ENCODE assay signal across 8 cellular contexts in genomic region chr4:142567199-142567598, GRCh38.
DNase-seq lines count a peak whose midpoint lies in the region; ATAC-seq and TF ChIP-seq lines count a peak whose summit lies in the region.

No MANE protein-coding gene starts in this region.

- H3K9me3 ChIP-seq in HCT116 (ENCODE audit: control insufficient read depth in 1 of 2, insufficient read depth in 1 of 2, low read depth in 1 of 2, low read length in 2 of 2), result no peaks in the 10 kb centered on the region
- H3K9me3 ChIP-seq in sigmoid colon, result no peaks in the 10 kb centered on the region
- H3K9me3 ChIP-seq in MM.1S (replicated peaks; ENCODE audit: insufficient read depth, low read length), result no peaks in the 10 kb centered on the region

- H3K27me3 ChIP-seq in HCT116 (ENCODE audit: insufficient read depth, low read length) (no peaks in the 10 kb centered on the region), sigmoid colon (no peaks in the 10 kb centered on the region), MM.1S (replicated peaks; ENCODE audit: insufficient read depth, low read length) (no peaks in the 10 kb centered on the region)

- RAD21 ChIA-PET in HCT116 (lab: Charles Lee; ENCODE audit: low non-redundant PET in 1 of 2, low total read pairs in 2 of 2, uncharacterized antibody in 2 of 2, unreplicated experiment in 2 of 2), result interaction anchor here in 1 of 2 experiments (1.6 kb wide), 1 partner anchor 153 kb away, joined by 6 read pairs; no protein-coding TSS in a partner anchor

- no TSS peak for BruUV-seq in HCT116 (replicated peaks; lab: Mats Ljungman, UMichigan)

- peak overlapping the region; percentile 54; the same call in 1 of the 2 replicates for H3K27ac ChIP-seq in HCT116 (ENCODE audit: low read depth, low read length)
- H3K27ac ChIP-seq in sigmoid colon, result peak overlapping the region in 1 of 4 donors; percentile 38
- no peak overlapping the region for H3K27ac ChIP-seq in MM.1S (ENCODE audit: low read length)

- H3K4me3 ChIP-seq in HCT116 (replicated peaks in 1 of 2; ENCODE audit: low read depth in 1 of 2, low read length in 2 of 2) (no peak overlapping the region; a peak in 1 of 4 replicates), sigmoid colon (no peak overlapping the region), MM.1S (ENCODE audit: low read length) (no peak overlapping the region)

- peak overlapping the region; percentile 56 for H3K4me2 ChIP-seq in HCT116 (ENCODE audit: low read length)
- H3K4me2 ChIP-seq in MM.1S (ENCODE audit: low read depth, low read length), result no peak overlapping the region

- H3K79me2 ChIP-seq in HCT116 (ENCODE audit: insufficient read depth, low read length), result no peaks in the 10 kb centered on the region
- no peaks in the 10 kb centered on the region for H3K79me2 ChIP-seq in MM.1S (ENCODE audit: low read length)

- ATAC-seq in HCT116 (peak; percentile 92), GM19395 (IDR thresholded peaks at IDR 0.05; ENCODE audit: unreplicated experiment) (no peak)

- H2AFZ ChIP-seq in HCT116 (ENCODE audit: low read depth, low read length, poor library complexity, severe bottlenecking) (peak overlapping the region; percentile 50), MM.1S (ENCODE audit: low read length) (no peak overlapping the region)

- no peak for TF ChIP-seq POLR2A in HCT116 (IDR thresholded peaks at IDR 0.05; ENCODE audit: borderline replicate concordance, extremely low read depth, insufficient read depth, insufficient read length)
- TF ChIP-seq POLR2A in erythroblast (IDR thresholded peaks at IDR 0.05; ENCODE audit: low read length), result no peak
- no peak for TF ChIP-seq POLR2A in sigmoid colon (IDR thresholded peaks at IDR 0.05)

- peak; percentile 19 to 29 (median 22); a peak in 3 of 6 replicates for TF ChIP-seq CTCF in HCT116 (IDR thresholded peaks at IDR 0.05 in 2 of 3, conservative IDR thresholded peaks at IDR 0.05 in 1 of 3; ENCODE audit: borderline replicate concordance in 1 of 3, insufficient read depth in 1 of 3, low read depth in 2 of 3, low read length in 2 of 3)
- no peak for TF ChIP-seq CTCF in sigmoid colon (IDR thresholded peaks at IDR 0.05)
- TF ChIP-seq CTCF in MM.1S (IDR thresholded peaks at IDR 0.05; ENCODE audit: low read length), result no peak

- H3K4me1 ChIP-seq in HCT116 (ENCODE audit: control insufficient read depth in 1 of 2, insufficient read depth in 2 of 2, low read length in 2 of 2), result peaks cover 13 to 32% of the 10 kb centered on the region in 2 experiments; a peak in 3 of 4 replicates
- H3K4me1 ChIP-seq in sigmoid colon, result peaks cover 0 to 9% (median 3%) of the 10 kb centered on the region in 4 donors
- H3K4me1 ChIP-seq in MM.1S (ENCODE audit: low read length), result peaks cover 21% of the 10 kb centered on the region

- 42 to 48% methylated on average over 5 of the region's 5 CpGs for WGBS in sigmoid colon, 2 donors

- H3F3A ChIP-seq in MM.1S (ENCODE audit: insufficient read depth, low read length), result peaks cover 4% of the 10 kb centered on the region; the same call in 1 of the 2 replicates

- no peak overlapping the region for H3K9ac ChIP-seq in HCT116 (ENCODE audit: low read length)
- H3K9ac ChIP-seq in MM.1S (ENCODE audit: low read length), result no peak overlapping the region

- H4K20me1 ChIP-seq in HCT116 (ENCODE audit: insufficient read depth), result no peaks in the 10 kb centered on the region
- H4K20me1 ChIP-seq in MM.1S (ENCODE audit: insufficient read depth, low read length), result no peaks in the 10 kb centered on the region

- CTCF ChIA-PET in HCT116 (lab: Charles Lee), result interaction anchor here (1.2 kb wide), 1 partner anchor 12 kb away, joined by 3 read pairs; no protein-coding TSS in a partner anchor

- H3K9me2 ChIP-seq in HCT116 (ENCODE audit: insufficient read depth), result no peaks in the 10 kb centered on the region
- H3K9me2 ChIP-seq in MM.1S (replicated peaks; ENCODE audit: insufficient read depth, low read length), result no peaks in the 10 kb centered on the region

- peak; percentile 51 for DNase-seq in HCT116 (ENCODE audit: low read depth, low spot score)
- DNase-seq in activated CD4-positive, alpha-beta T cell treated with anti-CD3 and anti-CD28 coated beads, Interleukin-2, amount 50 U/mL, for 24 hours (ENCODE audit: low read depth in 1 of 2, low spot score in 1 of 2), result peak; percentile 39 to 65
- DNase-seq in erythroblast (lab: John Stamatoyannopoulos, UW), result peak; percentile 3 to 15
- peak; percentile 32 to 42 (median 38) for DNase-seq in stimulated activated CD4-positive, alpha-beta T cell treated with anti-CD3 and anti-CD28 coated beads, TNF-alpha, amount 100 ng/mL, for 24 hours (ENCODE audit: low read depth in 3 of 3)
- DNase-seq in sigmoid colon, result no peak
- DNase-seq in NCI-H1105 (lab: John Stamatoyannopoulos, UW), result no peak
- DNase-seq in MM.1S, result no peak

- no peak for TF ChIP-seq EP300 in sigmoid colon (IDR thresholded peaks at IDR 0.05)

- intact Hi-C loops in HCT116 (cut with micrococcal nuclease) (loop anchor here (5.0 to 10.0 kb wide), 2 partner anchors 215 to 442 kb away; no protein-coding TSS in a partner anchor), sigmoid colon (cut with DNase I) (no loop called here)

- POLR2A ChIA-PET in HCT116 (lab: Charles Lee), result no interaction called here

- H3K36me3 ChIP-seq in HCT116 (ENCODE audit: control insufficient read depth in 1 of 2, insufficient read depth in 2 of 2, low read length in 2 of 2) (no peaks in the 10 kb centered on the region), sigmoid colon (no peaks in the 10 kb centered on the region), MM.1S (replicated peaks; ENCODE audit: insufficient read depth, low read length) (no peaks in the 10 kb centered on the region)

- TF ChIP-seq RAD21 in HCT116 (IDR thresholded peaks at IDR 0.05; ENCODE audit: low read depth), result peak; percentile 68

TF ChIP-seq in HCT116, 20 proteins besides CTCF, POLR2A, EP300 and RAD21:
- TF ChIP-seq CBX3 (IDR thresholded peaks at IDR 0.05; ENCODE audit: low read depth), result peak; percentile 43; the same call in 1 of the 2 replicates
- TF ChIP-seq, protein P1, sequence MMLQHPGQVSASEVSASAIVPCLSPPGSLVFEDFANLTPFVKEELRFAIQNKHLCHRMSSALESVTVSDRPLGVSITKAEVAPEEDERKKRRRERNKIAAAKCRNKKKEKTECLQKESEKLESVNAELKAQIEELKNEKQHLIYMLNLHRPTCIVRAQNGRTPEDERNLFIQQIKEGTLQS (IDR thresholded peaks at IDR 0.05), result no peak
- no peak for TF ChIP-seq SIN3A (IDR thresholded peaks at IDR 0.05; ENCODE audit: low read depth)
- 0 out of 2 replicates have a peak, but pooled peaks have one; percentile 8 for TF ChIP-seq SP1 (IDR thresholded peaks at IDR 0.05; ENCODE audit: low read depth)
- TF ChIP-seq POLR2AphosphoS5 (IDR thresholded peaks at IDR 0.05; ENCODE audit: low read depth, low read length), result peak; percentile 15; the same call in 1 of the 2 replicates
TF ChIP-seq in HCT116: peak in this region for 3.

Comparison
In these comparisons a context has a peak if more than half of its experiments do, and no peak if none do; other contexts are left out.
1. DNase-seq: peak in HCT116 (single experiment), activated CD4-positive, alpha-beta T cell treated with anti-CD3 and anti-CD28 coated beads, Interleukin-2, amount 50 U/mL, for 24 hours (2 of 2), erythroblast (2 of 2) and stimulated activated CD4-positive, alpha-beta T cell treated with anti-CD3 and anti-CD28 coated beads, TNF-alpha, amount 100 ng/mL, for 24 hours (3 of 3); none in sigmoid colon (single experiment), NCI-H1105 (single experiment) and MM.1S (single experiment).
2. CTCF ChIP-seq: peak in HCT116 (3 of 3); none in sigmoid colon (0 of 4) and MM.1S (single experiment).